Comparison of ENCODE assay signal across 1 cellular context in the genomic region with DNA sequence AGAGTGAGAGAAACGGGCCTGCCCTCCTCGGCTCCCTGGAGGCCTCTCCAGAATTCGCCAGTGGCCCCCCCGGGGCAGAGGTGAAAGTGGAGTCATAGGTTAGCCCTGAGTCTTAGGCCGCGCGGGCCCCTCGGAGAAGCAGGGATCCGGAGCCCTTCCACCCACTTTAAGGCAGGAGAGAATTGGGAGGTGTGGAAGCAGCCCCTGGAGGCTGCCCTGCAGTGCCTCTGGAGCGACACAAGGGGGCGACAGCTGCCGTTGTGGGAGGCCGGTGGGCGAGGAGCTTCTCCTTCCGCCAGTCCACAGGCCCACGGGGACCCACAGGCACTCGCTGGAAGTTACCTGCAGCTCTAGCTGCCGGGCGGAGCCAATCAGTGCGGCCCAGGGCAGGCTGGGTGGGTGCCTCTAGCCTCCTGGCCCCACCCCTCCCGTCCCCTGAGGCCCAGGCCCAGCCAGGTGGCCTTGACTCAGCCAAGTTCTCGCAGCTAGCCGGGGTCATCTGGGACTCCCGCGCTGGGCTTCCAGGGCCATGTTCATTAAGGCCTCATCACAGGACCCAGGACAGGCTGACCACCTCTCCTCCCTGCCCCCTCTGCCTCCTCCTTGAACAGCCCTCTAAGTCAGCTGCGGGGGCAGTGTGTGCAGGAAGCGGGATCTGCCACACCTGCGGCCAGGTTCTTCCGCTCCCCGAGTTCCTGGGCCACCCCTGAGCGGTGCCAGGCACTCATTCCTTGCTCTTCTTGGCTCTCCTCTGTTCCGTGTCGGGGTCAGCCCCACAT.
TF ChIP-seq lines count a peak whose summit lies in the region.

No MANE protein-coding gene starts in this region.

TF ChIP-seq in HEK293, 187 proteins besides CTCF, POLR2A, EP300 and RAD21 (continued from another document and continues in another):
- TF ChIP-seq, protein P1, sequence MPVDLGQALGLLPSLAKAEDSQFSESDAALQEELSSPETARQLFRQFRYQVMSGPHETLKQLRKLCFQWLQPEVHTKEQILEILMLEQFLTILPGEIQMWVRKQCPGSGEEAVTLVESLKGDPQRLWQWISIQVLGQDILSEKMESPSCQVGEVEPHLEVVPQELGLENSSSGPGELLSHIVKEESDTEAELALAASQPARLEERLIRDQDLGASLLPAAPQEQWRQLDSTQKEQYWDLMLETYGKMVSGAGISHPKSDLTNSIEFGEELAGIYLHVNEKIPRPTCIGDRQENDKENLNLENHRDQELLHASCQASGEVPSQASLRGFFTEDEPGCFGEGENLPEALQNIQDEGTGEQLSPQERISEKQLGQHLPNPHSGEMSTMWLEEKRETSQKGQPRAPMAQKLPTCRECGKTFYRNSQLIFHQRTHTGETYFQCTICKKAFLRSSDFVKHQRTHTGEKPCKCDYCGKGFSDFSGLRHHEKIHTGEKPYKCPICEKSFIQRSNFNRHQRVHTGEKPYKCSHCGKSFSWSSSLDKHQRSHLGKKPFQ (tag by site-specific recombination; IDR thresholded peaks at IDR 0.05) = no peak
- TF ChIP-seq ZNF654 (tag by site-specific recombination; IDR thresholded peaks at IDR 0.05; ENCODE audit: low read depth) (peak; percentile 43), ZNF26 (tag by site-specific recombination; IDR thresholded peaks at IDR 0.05) (no peak), ZNF791 (tag by site-specific recombination; IDR thresholded peaks at IDR 0.05) (no peak), ZNF701 (tag by site-specific recombination; IDR thresholded peaks at IDR 0.05) (no peak), ZNF501 (tag by site-specific recombination; IDR thresholded peaks at IDR 0.05) (no peak), ZNF184 (tag by site-specific recombination; IDR thresholded peaks at IDR 0.05) (no peak), EGR2 (tag by site-specific recombination; IDR thresholded peaks at IDR 0.05; ENCODE audit: low read depth) (peak; percentile 74), ZXDB (tag by site-specific recombination; IDR thresholded peaks at IDR 0.05) (0 out of 2 replicates have a peak, but pooled peaks have one; percentile 14), SETDB1 (IDR thresholded peaks at IDR 0.05; ENCODE audit: insufficient read length, low read length) (no peak), ZNF292 (tag by site-specific recombination; IDR thresholded peaks at IDR 0.05; ENCODE audit: borderline replicate concordance, low read depth) (no peak), ZBTB44 (tag by site-specific recombination; IDR thresholded peaks at IDR 0.05) (no peak), WT1 (tag by site-specific recombination; IDR thresholded peaks at IDR 0.05) (no peak), ZNF530 (tag by site-specific recombination; IDR thresholded peaks at IDR 0.05; ENCODE audit: low read depth) (no peak), INSM2 (tag by site-specific recombination; IDR thresholded peaks at IDR 0.05) (no peak), ZBTB8A (tag by site-specific recombination; IDR thresholded peaks at IDR 0.05) (peak; percentile 68), TRIM28 (IDR thresholded peaks at IDR 0.05; ENCODE audit: borderline replicate concordance, low read length) (no peak), ZSCAN30 (tag by site-specific recombination; IDR thresholded peaks at IDR 0.05) (no peak), ZEB2 (tag by site-specific recombination; IDR thresholded peaks at IDR 0.05) (no peak), IKZF3 (tag by site-specific recombination; IDR thresholded peaks at IDR 0.05) (peak; percentile 30; the same call in 1 of the 2 replicates), ZNF239 (tag by site-specific recombination; IDR thresholded peaks at IDR 0.05) (no peak), ZNF394 (tag by site-specific recombination; IDR thresholded peaks at IDR 0.05; ENCODE audit: borderline replicate concordance) (peak; percentile 41; the same call in 1 of the 2 replicates), ZBTB49 (tag by site-specific recombination; IDR thresholded peaks at IDR 0.05; ENCODE audit: low read depth) (no peak), SCRT2 (tag by site-specific recombination; IDR thresholded peaks at IDR 0.05) (no peak), ZNF571 (tag by site-specific recombination; IDR thresholded peaks at IDR 0.05) (no peak), TCF7L2 (IDR thresholded peaks at IDR 0.05; ENCODE audit: borderline replicate concordance, low read depth, low read length) (no peak), ZFHX2 (tag by site-specific recombination; conservative IDR thresholded peaks at IDR 0.05) (peak; percentile 78), ZNF37A (tag by site-specific recombination; IDR thresholded peaks at IDR 0.05) (no peak)
- TF ChIP-seq, protein P2, sequence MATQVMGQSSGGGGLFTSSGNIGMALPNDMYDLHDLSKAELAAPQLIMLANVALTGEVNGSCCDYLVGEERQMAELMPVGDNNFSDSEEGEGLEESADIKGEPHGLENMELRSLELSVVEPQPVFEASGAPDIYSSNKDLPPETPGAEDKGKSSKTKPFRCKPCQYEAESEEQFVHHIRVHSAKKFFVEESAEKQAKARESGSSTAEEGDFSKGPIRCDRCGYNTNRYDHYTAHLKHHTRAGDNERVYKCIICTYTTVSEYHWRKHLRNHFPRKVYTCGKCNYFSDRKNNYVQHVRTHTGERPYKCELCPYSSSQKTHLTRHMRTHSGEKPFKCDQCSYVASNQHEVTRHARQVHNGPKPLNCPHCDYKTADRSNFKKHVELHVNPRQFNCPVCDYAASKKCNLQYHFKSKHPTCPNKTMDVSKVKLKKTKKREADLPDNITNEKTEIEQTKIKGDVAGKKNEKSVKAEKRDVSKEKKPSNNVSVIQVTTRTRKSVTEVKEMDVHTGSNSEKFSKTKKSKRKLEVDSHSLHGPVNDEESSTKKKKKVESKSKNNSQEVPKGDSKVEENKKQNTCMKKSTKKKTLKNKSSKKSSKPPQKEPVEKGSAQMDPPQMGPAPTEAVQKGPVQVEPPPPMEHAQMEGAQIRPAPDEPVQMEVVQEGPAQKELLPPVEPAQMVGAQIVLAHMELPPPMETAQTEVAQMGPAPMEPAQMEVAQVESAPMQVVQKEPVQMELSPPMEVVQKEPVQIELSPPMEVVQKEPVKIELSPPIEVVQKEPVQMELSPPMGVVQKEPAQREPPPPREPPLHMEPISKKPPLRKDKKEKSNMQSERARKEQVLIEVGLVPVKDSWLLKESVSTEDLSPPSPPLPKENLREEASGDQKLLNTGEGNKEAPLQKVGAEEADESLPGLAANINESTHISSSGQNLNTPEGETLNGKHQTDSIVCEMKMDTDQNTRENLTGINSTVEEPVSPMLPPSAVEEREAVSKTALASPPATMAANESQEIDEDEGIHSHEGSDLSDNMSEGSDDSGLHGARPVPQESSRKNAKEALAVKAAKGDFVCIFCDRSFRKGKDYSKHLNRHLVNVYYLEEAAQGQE (tag by site-specific recombination; IDR thresholded peaks at IDR 0.05) = no peak
- TF ChIP-seq, protein P3, sequence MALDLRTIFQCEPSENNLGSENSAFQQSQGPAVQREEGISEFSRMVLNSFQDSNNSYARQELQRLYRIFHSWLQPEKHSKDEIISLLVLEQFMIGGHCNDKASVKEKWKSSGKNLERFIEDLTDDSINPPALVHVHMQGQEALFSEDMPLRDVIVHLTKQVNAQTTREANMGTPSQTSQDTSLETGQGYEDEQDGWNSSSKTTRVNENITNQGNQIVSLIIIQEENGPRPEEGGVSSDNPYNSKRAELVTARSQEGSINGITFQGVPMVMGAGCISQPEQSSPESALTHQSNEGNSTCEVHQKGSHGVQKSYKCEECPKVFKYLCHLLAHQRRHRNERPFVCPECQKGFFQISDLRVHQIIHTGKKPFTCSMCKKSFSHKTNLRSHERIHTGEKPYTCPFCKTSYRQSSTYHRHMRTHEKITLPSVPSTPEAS (tag by site-specific recombination; IDR thresholded peaks at IDR 0.05) = no peak
- TF ChIP-seq, protein P4, sequence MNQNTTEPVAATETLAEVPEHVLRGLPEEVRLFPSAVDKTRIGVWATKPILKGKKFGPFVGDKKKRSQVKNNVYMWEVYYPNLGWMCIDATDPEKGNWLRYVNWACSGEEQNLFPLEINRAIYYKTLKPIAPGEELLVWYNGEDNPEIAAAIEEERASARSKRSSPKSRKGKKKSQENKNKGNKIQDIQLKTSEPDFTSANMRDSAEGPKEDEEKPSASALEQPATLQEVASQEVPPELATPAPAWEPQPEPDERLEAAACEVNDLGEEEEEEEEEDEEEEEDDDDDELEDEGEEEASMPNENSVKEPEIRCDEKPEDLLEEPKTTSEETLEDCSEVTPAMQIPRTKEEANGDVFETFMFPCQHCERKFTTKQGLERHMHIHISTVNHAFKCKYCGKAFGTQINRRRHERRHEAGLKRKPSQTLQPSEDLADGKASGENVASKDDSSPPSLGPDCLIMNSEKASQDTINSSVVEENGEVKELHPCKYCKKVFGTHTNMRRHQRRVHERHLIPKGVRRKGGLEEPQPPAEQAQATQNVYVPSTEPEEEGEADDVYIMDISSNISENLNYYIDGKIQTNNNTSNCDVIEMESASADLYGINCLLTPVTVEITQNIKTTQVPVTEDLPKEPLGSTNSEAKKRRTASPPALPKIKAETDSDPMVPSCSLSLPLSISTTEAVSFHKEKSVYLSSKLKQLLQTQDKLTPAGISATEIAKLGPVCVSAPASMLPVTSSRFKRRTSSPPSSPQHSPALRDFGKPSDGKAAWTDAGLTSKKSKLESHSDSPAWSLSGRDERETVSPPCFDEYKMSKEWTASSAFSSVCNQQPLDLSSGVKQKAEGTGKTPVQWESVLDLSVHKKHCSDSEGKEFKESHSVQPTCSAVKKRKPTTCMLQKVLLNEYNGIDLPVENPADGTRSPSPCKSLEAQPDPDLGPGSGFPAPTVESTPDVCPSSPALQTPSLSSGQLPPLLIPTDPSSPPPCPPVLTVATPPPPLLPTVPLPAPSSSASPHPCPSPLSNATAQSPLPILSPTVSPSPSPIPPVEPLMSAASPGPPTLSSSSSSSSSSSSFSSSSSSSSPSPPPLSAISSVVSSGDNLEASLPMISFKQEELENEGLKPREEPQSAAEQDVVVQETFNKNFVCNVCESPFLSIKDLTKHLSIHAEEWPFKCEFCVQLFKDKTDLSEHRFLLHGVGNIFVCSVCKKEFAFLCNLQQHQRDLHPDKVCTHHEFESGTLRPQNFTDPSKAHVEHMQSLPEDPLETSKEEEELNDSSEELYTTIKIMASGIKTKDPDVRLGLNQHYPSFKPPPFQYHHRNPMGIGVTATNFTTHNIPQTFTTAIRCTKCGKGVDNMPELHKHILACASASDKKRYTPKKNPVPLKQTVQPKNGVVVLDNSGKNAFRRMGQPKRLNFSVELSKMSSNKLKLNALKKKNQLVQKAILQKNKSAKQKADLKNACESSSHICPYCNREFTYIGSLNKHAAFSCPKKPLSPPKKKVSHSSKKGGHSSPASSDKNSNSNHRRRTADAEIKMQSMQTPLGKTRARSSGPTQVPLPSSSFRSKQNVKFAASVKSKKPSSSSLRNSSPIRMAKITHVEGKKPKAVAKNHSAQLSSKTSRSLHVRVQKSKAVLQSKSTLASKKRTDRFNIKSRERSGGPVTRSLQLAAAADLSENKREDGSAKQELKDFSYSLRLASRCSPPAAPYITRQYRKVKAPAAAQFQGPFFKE (tag by site-specific recombination; IDR thresholded peaks at IDR 0.05; ENCODE audit: borderline replicate concordance) = no peak
